In genomic region chr17:58245428-58246103, GRCh38 we compare ENCODE assay signal across 1 cellular context.
TF ChIP-seq lines count a peak whose summit lies in the region.

No MANE protein-coding gene starts in this region.

TF ChIP-seq in H1, 55 proteins besides CTCF, POLR2A, EP300 and RAD21:
- TF ChIP-seq JUND (IDR thresholded peaks at IDR 0.05; ENCODE audit: low read length) (no peak), CHD2 (IDR thresholded peaks at IDR 0.05; ENCODE audit: low read length) (no peak), NANOG (IDR thresholded peaks at IDR 0.05; ENCODE audit: insufficient read depth, low read depth, low read length, poor library complexity, severe bottlenecking) (no peak), ASH2L (IDR thresholded peaks at IDR 0.05; ENCODE audit: low read length) (no peak), SP2 (IDR thresholded peaks at IDR 0.05; ENCODE audit: low read length) (no peak), TEAD4 (IDR thresholded peaks at IDR 0.05; ENCODE audit: low read depth, low read length) (no peak), RFX5 (IDR thresholded peaks at IDR 0.05; ENCODE audit: borderline replicate concordance, low read depth, low read length) (no peak), HDAC6 (IDR thresholded peaks at IDR 0.05; ENCODE audit: low read depth, low read length) (no peak), GTF2F1 (IDR thresholded peaks at IDR 0.05; ENCODE audit: borderline replicate concordance, low read depth, low read length) (no peak), POLR2AphosphoS5 (IDR thresholded peaks at IDR 0.05; ENCODE audit: low read depth, low read length) (no peak), EGR1 (IDR thresholded peaks at IDR 0.05; ENCODE audit: borderline replicate concordance, low read depth, low read length) (no peak), ATF3 (IDR thresholded peaks at IDR 0.05; ENCODE audit: insufficient read depth, low read depth, low read length) (no peak), CREB1 (IDR thresholded peaks at IDR 0.05) (no peak), SUZ12 (IDR thresholded peaks at IDR 0.05; ENCODE audit: low read length) (no peak), YY1 (IDR thresholded peaks at IDR 0.05; ENCODE audit: low read depth, low read length) (no peak), KDM4A (IDR thresholded peaks at IDR 0.05; ENCODE audit: low read depth, low read length, severe bottlenecking) (no peak), E2F6 (IDR thresholded peaks at IDR 0.05) (no peak), FOSL1 (IDR thresholded peaks at IDR 0.05; ENCODE audit: insufficient read depth, low read depth, low read length) (no peak)
- TF ChIP-seq, protein P1, sequence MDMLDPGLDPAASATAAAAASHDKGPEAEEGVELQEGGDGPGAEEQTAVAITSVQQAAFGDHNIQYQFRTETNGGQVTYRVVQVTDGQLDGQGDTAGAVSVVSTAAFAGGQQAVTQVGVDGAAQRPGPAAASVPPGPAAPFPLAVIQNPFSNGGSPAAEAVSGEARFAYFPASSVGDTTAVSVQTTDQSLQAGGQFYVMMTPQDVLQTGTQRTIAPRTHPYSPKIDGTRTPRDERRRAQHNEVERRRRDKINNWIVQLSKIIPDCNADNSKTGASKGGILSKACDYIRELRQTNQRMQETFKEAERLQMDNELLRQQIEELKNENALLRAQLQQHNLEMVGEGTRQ (IDR thresholded peaks at IDR 0.05; ENCODE audit: low read length): no peak
- TF ChIP-seq, protein P2, sequence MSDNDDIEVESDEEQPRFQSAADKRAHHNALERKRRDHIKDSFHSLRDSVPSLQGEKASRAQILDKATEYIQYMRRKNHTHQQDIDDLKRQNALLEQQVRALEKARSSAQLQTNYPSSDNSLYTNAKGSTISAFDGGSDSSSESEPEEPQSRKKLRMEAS (IDR thresholded peaks at IDR 0.05): no peak
